In genomic region chr11:85948884-85949283, GRCh38 we compare ENCODE assay signal across 9 cellular contexts.
A peak's percentile ranks its signal among the peaks of the same experiment; 100 is the strongest.
DNase-seq lines count a peak whose midpoint lies in the region; ATAC-seq and TF ChIP-seq lines count a peak whose summit lies in the region.
"Had no signal": no experiment of that assay in that cellular context is flagged by ENCODE, and none has a peak within 500 bp of the region (broad histone marks: within the 10 kb centered on the region; RNA-seq: fewer than 3 reads in every experiment).

No MANE protein-coding gene starts in this region.

- no peaks in the 10 kb centered on the region for H3K27me3 ChIP-seq in gastroesophageal sphincter

- no peak for DNase-seq in activated T-helper 1 cell treated with anti-CD3 and anti-CD28 coated beads, Interleukin-12 subunit alpha, Interleukin-12 subunit beta, Interleukin-2, Interleukin-4 antibody, amounts not matched to agents 30 ng/mL and 10 ng/mL and 1 ng/mL, durations not matched to agents 14 hours and 24 hours and 36 hours (ENCODE audit: low spot score)
- DNase-seq in stimulated activated effector memory CD8-positive, alpha-beta T cell treated with anti-CD3 and anti-CD28 coated beads, Interleukin-12 subunit alpha, Interleukin-12 subunit beta, amount 100 ng/mL, for 72 hours (ENCODE audit: low spot score in 2 of 2): no peak
- DNase-seq in ACHN: no peak
- DNase-seq: RPMI8226 had no signal

- in situ Hi-C loops in ACHN (cut with HindIII; ENCODE audit: low pct_ligation_motif_present, low pct_unique_long_range_greater_than_20kb, low sequenced_read_pairs): no loop called here

- no peak overlapping the region for H3K27ac ChIP-seq in gastroesophageal sphincter

- no peaks in the 10 kb centered on the region for H3K27me3 Mint-ChIP-seq in activated T-helper 1 cell treated with anti-CD3 and anti-CD28 coated beads, Interleukin-12 subunit alpha, Interleukin-12 subunit beta, Interleukin-2, Interleukin-4 antibody, amounts not matched to agents 30 ng/mL and 10 ng/mL and 1 ng/mL, durations not matched to agents 14 hours and 24 hours and 36 hours (ENCODE audit: insufficient read depth)

- no peaks in the 10 kb centered on the region for H3K9me3 ChIP-seq in gastroesophageal sphincter

- no peak for TF ChIP-seq POLR2A in gastroesophageal sphincter (IDR thresholded peaks at IDR 0.05)

- no peak for TF ChIP-seq EP300 in gastroesophageal sphincter (IDR thresholded peaks at IDR 0.05)

- intact Hi-C loops in activated T-helper 1 cell treated with anti-CD3 and anti-CD28 coated beads, Interleukin-12 subunit alpha, Interleukin-12 subunit beta, Interleukin-2, Interleukin-4 antibody, amounts not matched to agents 30 ng/mL and 10 ng/mL and 1 ng/mL, durations not matched to agents 14 hours and 24 hours and 36 hours (cut with micrococcal nuclease): loop anchor here (1.0 to 5.0 kb wide), 15 partner anchors 33 to 644 kb away; partner anchors contain the start of genes CREBZF and EED

- peaks cover 39% of the 10 kb centered on the region for H3K9me3 Mint-ChIP-seq in activated T-helper 1 cell treated with anti-CD3 and anti-CD28 coated beads, Interleukin-12 subunit alpha, Interleukin-12 subunit beta, Interleukin-2, Interleukin-4 antibody, amounts not matched to agents 30 ng/mL and 10 ng/mL and 1 ng/mL, durations not matched to agents 14 hours and 24 hours and 36 hours
- peaks cover 18% of the 10 kb centered on the region for H3K9me3 Mint-ChIP-seq in stimulated activated effector memory CD8-positive, alpha-beta T cell treated with anti-CD3 and anti-CD28 coated beads, Interleukin-12 subunit alpha, Interleukin-12 subunit beta, amount 100 ng/mL, for 72 hours

- H3K36me3 Mint-ChIP-seq in activated T-helper 1 cell treated with anti-CD3 and anti-CD28 coated beads, Interleukin-12 subunit alpha, Interleukin-12 subunit beta, Interleukin-2, Interleukin-4 antibody, amounts not matched to agents 30 ng/mL and 10 ng/mL and 1 ng/mL, durations not matched to agents 14 hours and 24 hours and 36 hours (ENCODE audit: low read depth): peaks cover 35% of the 10 kb centered on the region
- peaks cover 74% of the 10 kb centered on the region for H3K36me3 Mint-ChIP-seq in stimulated activated effector memory CD8-positive, alpha-beta T cell treated with anti-CD3 and anti-CD28 coated beads, Interleukin-12 subunit alpha, Interleukin-12 subunit beta, amount 100 ng/mL, for 72 hours

- ATAC-seq in GM19395 (IDR thresholded peaks at IDR 0.05; ENCODE audit: unreplicated experiment) (peak; percentile 37), HG02678 (IDR thresholded peaks at IDR 0.05; ENCODE audit: unreplicated experiment) (peak; percentile 29), HG03135 (IDR thresholded peaks at IDR 0.05; ENCODE audit: unreplicated experiment) (no peak), gastroesophageal sphincter (no peak)
- peak; percentile 62 for ATAC-seq in stimulated activated effector memory CD8-positive, alpha-beta T cell treated with anti-CD3 and anti-CD28 coated beads, Interleukin-12 subunit alpha, Interleukin-12 subunit beta, amount 100 ng/mL, for 72 hours

- TF ChIP-seq CTCF in gastroesophageal sphincter (IDR thresholded peaks at IDR 0.05): no peak

- H3K4me1 Mint-ChIP-seq in activated T-helper 1 cell treated with anti-CD3 and anti-CD28 coated beads, Interleukin-12 subunit alpha, Interleukin-12 subunit beta, Interleukin-2, Interleukin-4 antibody, amounts not matched to agents 30 ng/mL and 10 ng/mL and 1 ng/mL, durations not matched to agents 14 hours and 24 hours and 36 hours (ENCODE audit: low read depth): peaks cover 60% of the 10 kb centered on the region
- H3K4me1 Mint-ChIP-seq in stimulated activated effector memory CD8-positive, alpha-beta T cell treated with anti-CD3 and anti-CD28 coated beads, Interleukin-12 subunit alpha, Interleukin-12 subunit beta, amount 100 ng/mL, for 72 hours: peaks cover 47% of the 10 kb centered on the region

- H3K4me1 ChIP-seq in gastroesophageal sphincter: peaks cover 3 to 30% (median 14%) of the 10 kb centered on the region in 3 donors

- H3K4me3 Mint-ChIP-seq in activated T-helper 1 cell treated with anti-CD3 and anti-CD28 coated beads, Interleukin-12 subunit alpha, Interleukin-12 subunit beta, Interleukin-2, Interleukin-4 antibody, amounts not matched to agents 30 ng/mL and 10 ng/mL and 1 ng/mL, durations not matched to agents 14 hours and 24 hours and 36 hours: peak overlapping the region; percentile 67
- H3K4me3 Mint-ChIP-seq in stimulated activated effector memory CD8-positive, alpha-beta T cell treated with anti-CD3 and anti-CD28 coated beads, Interleukin-12 subunit alpha, Interleukin-12 subunit beta, amount 100 ng/mL, for 72 hours: peak overlapping the region; percentile 62
- H3K4me3 Mint-ChIP-seq: nephron had no signal

- H3K36me3 ChIP-seq in gastroesophageal sphincter: peaks cover 0 to 7% of the 10 kb centered on the region in 2 donors

- H3K27ac Mint-ChIP-seq in activated T-helper 1 cell treated with anti-CD3 and anti-CD28 coated beads, Interleukin-12 subunit alpha, Interleukin-12 subunit beta, Interleukin-2, Interleukin-4 antibody, amounts not matched to agents 30 ng/mL and 10 ng/mL and 1 ng/mL, durations not matched to agents 14 hours and 24 hours and 36 hours: peak overlapping the region; percentile 93
- peak overlapping the region; percentile 95 for H3K27ac Mint-ChIP-seq in stimulated activated effector memory CD8-positive, alpha-beta T cell treated with anti-CD3 and anti-CD28 coated beads, Interleukin-12 subunit alpha, Interleukin-12 subunit beta, amount 100 ng/mL, for 72 hours

- 83 to 95% methylated on average over 2 of the region's 2 CpGs for WGBS in gastroesophageal sphincter (ENCODE audit: low coverage in 1 of 2), 2 donors

- no peak overlapping the region for H3K4me3 ChIP-seq in gastroesophageal sphincter

Comparison
In these comparisons a context has a peak if more than half of its experiments do, and no peak if none do; other contexts are left out.
1. ATAC-seq: peak in GM19395 (single experiment), HG02678 (single experiment) and stimulated activated effector memory CD8-positive, alpha-beta T cell treated with anti-CD3 and anti-CD28 coated beads, Interleukin-12 subunit alpha, Interleukin-12 subunit beta, amount 100 ng/mL, for 72 hours (single experiment); none in HG03135 (single experiment) and gastroesophageal sphincter (single experiment).